ENCODE assay signal across 1 cellular context in genomic region chrX:69503228-69503834, GRCh38.
A peak's percentile ranks its signal among the peaks of the same experiment; 100 is the strongest.
TF ChIP-seq lines count a peak whose summit lies in the region.

No MANE protein-coding gene starts in this region.

TF ChIP-seq in WTC11, 78 proteins besides CTCF, POLR2A, EP300 and RAD21 (continued from another document):
- TF ChIP-seq FOXP4 (CRISPR knock-in tag; IDR thresholded peaks at IDR 0.05) (0 out of 2 replicates have a peak, but pooled peaks have one; percentile 33), USF1 (CRISPR knock-in tag; IDR thresholded peaks at IDR 0.05) (peak; percentile 70; the same call in 1 of the 2 replicates)
